In genomic region chr6:45076217-45076616, GRCh38 we compare ENCODE assay signal across 22 cellular contexts.
DNase-seq lines count a peak whose midpoint lies in the region; ATAC-seq and TF ChIP-seq lines count a peak whose summit lies in the region.
"Had no signal": no experiment of that assay in that cellular context is flagged by ENCODE, and none has a peak within 500 bp of the region (broad histone marks: within the 10 kb centered on the region; RNA-seq: fewer than 3 reads in every experiment).

No MANE protein-coding gene starts in this region.

- no peak for TF ChIP-seq CTCF in AG04449 (IDR thresholded peaks at IDR 0.05; ENCODE audit: insufficient read depth, low read length, missing control alignments)
- no peak for TF ChIP-seq CTCF in kidney epithelial cell (IDR thresholded peaks at IDR 0.05; ENCODE audit: insufficient read depth, low read length, poor library complexity, severe bottlenecking)

- CTCF ChIA-PET in AG04449 (lab: Yijun Ruan, JAX): interaction anchor here (1.0 kb wide), 1 partner anchor 854 kb away, joined by 3 read pairs; no protein-coding TSS in a partner anchor

- no peaks in the 10 kb centered on the region for H3K27me3 ChIP-seq in kidney epithelial cell (ENCODE audit: control insufficient read depth, insufficient read depth, low read length)
- H3K27me3 ChIP-seq: neutrophil, right atrium auricular region had no signal

- DNase-seq in AG04449 (ENCODE audit: low read depth, low spot score) (peak; percentile 19), HS-5 (ENCODE audit: low read depth) (peak; percentile 71), epithelial cell of prostate (ENCODE audit: low read depth, low spot score) (no peak), kidney epithelial cell (ENCODE audit: low read depth) (peak; percentile 9), NCI-H1930 (lab: John Stamatoyannopoulos, UW) (no peak)
- DNase-seq in activated naive CD4-positive, alpha-beta T cell treated with anti-CD3 and anti-CD28 coated beads, Interleukin-2, amount 50 U/mL, for 72 hours (ENCODE audit: low spot score in 2 of 2): no peak
- DNase-seq: activated CD8-positive, alpha-beta memory T cell treated with anti-CD3 and anti-CD28 coated beads for 24 hours; activated naive CD4-positive, alpha-beta T cell treated with Interleukin-2 at 50 U/mL for 16 hours; activated T-cell treated with anti-CD3 and anti-CD28 coated beads, Interleukin-2, amount 50 U/mL, for 4 hours; DMS 273 treated with DMSO at 0.1 percent for 48 hours; effector CD8-positive, alpha-beta T cell; immature natural killer cell; NCI-H1105 treated with DMSO at 0.1 percent for 48 hours; NCI-H524; RPMI8226 had no signal

- H3K36me3 ChIP-seq in kidney epithelial cell (ENCODE audit: control insufficient read depth, insufficient read depth, low read length): no peaks in the 10 kb centered on the region
- H3K36me3 ChIP-seq: neutrophil, right atrium auricular region had no signal

- H3K4me3 ChIP-seq in AG04449 (ENCODE audit: low read depth, low read length) (no peak overlapping the region), kidney epithelial cell (ENCODE audit: low read depth, low read length) (no peak overlapping the region)
- H3K4me3 ChIP-seq: GM12878, right atrium auricular region had no signal

- POLR2A ChIA-PET in AG04449 (lab: Yijun Ruan, JAX): no interaction called here

- peaks cover 26 to 35% of the 10 kb centered on the region in 2 donors for H3K36me3 Mint-ChIP-seq in activated naive CD4-positive, alpha-beta T cell treated with anti-CD3 and anti-CD28 coated beads, Interleukin-2, amount 50 U/mL, for 72 hours

- ATAC-seq in GM19023 (IDR thresholded peaks at IDR 0.05; ENCODE audit: unreplicated experiment) (no peak), HG03439 (IDR thresholded peaks at IDR 0.05; ENCODE audit: unreplicated experiment) (no peak)
- ATAC-seq in activated naive CD4-positive, alpha-beta T cell treated with anti-CD3 and anti-CD28 coated beads, Interleukin-2, amount 50 U/mL, for 72 hours: no peak
- ATAC-seq: activated CD4-positive, CD25-positive, alpha-beta regulatory T cell treated with anti-CD3 and anti-CD28 coated beads, Interleukin-2, amount 50 U/mL, for 24 hours; activated T-cell treated with anti-CD3 and anti-CD28 coated beads, Interleukin-2, amount 50 U/mL, for 4 hours; esophagus mucosa; GM12878 had no signal

- H3K27ac ChIP-seq in epithelial cell of prostate: peak overlapping the region; percentile 87
- H3K27ac ChIP-seq: neutrophil, right atrium auricular region had no signal

- no peak overlapping the region for H3K27ac Mint-ChIP-seq in activated naive CD4-positive, alpha-beta T cell treated with anti-CD3 and anti-CD28 coated beads, Interleukin-2, amount 50 U/mL, for 72 hours
- H3K27ac Mint-ChIP-seq: immature natural killer cell had no signal

- H3K9me3 Mint-ChIP-seq in activated naive CD4-positive, alpha-beta T cell treated with anti-CD3 and anti-CD28 coated beads, Interleukin-2, amount 50 U/mL, for 72 hours: peaks cover 30 to 31% of the 10 kb centered on the region in 2 donors

Comparison
In these comparisons a context has a peak if more than half of its experiments do, and no peak if none do; other contexts are left out.
1. DNase-seq: peak in AG04449 (single experiment), HS-5 (single experiment) and kidney epithelial cell (single experiment); none in epithelial cell of prostate (single experiment), activated naive CD4-positive, alpha-beta T cell treated with anti-CD3 and anti-CD28 coated beads, Interleukin-2, amount 50 U/mL, for 72 hours (0 of 2) and NCI-H1930 (0 of 2).